Comparison of ENCODE assay signal across 1 cellular context in genomic region chr15:70100495-70101331, GRCh38.
TF ChIP-seq lines count a peak whose summit lies in the region.

No MANE protein-coding gene starts in this region.

TF ChIP-seq in HEK293, 187 proteins besides CTCF, POLR2A, EP300 and RAD21 (continued from another document and continues in another):
- TF ChIP-seq, protein P1, sequence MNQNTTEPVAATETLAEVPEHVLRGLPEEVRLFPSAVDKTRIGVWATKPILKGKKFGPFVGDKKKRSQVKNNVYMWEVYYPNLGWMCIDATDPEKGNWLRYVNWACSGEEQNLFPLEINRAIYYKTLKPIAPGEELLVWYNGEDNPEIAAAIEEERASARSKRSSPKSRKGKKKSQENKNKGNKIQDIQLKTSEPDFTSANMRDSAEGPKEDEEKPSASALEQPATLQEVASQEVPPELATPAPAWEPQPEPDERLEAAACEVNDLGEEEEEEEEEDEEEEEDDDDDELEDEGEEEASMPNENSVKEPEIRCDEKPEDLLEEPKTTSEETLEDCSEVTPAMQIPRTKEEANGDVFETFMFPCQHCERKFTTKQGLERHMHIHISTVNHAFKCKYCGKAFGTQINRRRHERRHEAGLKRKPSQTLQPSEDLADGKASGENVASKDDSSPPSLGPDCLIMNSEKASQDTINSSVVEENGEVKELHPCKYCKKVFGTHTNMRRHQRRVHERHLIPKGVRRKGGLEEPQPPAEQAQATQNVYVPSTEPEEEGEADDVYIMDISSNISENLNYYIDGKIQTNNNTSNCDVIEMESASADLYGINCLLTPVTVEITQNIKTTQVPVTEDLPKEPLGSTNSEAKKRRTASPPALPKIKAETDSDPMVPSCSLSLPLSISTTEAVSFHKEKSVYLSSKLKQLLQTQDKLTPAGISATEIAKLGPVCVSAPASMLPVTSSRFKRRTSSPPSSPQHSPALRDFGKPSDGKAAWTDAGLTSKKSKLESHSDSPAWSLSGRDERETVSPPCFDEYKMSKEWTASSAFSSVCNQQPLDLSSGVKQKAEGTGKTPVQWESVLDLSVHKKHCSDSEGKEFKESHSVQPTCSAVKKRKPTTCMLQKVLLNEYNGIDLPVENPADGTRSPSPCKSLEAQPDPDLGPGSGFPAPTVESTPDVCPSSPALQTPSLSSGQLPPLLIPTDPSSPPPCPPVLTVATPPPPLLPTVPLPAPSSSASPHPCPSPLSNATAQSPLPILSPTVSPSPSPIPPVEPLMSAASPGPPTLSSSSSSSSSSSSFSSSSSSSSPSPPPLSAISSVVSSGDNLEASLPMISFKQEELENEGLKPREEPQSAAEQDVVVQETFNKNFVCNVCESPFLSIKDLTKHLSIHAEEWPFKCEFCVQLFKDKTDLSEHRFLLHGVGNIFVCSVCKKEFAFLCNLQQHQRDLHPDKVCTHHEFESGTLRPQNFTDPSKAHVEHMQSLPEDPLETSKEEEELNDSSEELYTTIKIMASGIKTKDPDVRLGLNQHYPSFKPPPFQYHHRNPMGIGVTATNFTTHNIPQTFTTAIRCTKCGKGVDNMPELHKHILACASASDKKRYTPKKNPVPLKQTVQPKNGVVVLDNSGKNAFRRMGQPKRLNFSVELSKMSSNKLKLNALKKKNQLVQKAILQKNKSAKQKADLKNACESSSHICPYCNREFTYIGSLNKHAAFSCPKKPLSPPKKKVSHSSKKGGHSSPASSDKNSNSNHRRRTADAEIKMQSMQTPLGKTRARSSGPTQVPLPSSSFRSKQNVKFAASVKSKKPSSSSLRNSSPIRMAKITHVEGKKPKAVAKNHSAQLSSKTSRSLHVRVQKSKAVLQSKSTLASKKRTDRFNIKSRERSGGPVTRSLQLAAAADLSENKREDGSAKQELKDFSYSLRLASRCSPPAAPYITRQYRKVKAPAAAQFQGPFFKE (tag by site-specific recombination; IDR thresholded peaks at IDR 0.05; ENCODE audit: borderline replicate concordance): no peak
- TF ChIP-seq EGR2 (tag by site-specific recombination; IDR thresholded peaks at IDR 0.05; ENCODE audit: low read depth) (no peak), ZNF2 (tag by site-specific recombination; IDR thresholded peaks at IDR 0.05) (peak; percentile 25; the same call in 1 of the 2 replicates), ZNF132 (tag by site-specific recombination; IDR thresholded peaks at IDR 0.05; ENCODE audit: borderline replicate concordance) (no peak), ZNF626 (tag by site-specific recombination; IDR thresholded peaks at IDR 0.05) (no peak), ZNF747 (tag by site-specific recombination; IDR thresholded peaks at IDR 0.05) (no peak), ZNF433 (tag by site-specific recombination; IDR thresholded peaks at IDR 0.05; ENCODE audit: low read depth) (no peak), ZBTB8A (tag by site-specific recombination; IDR thresholded peaks at IDR 0.05) (peak; percentile 78), ZNF391 (tag by site-specific recombination; IDR thresholded peaks at IDR 0.05; ENCODE audit: borderline replicate concordance, low read depth) (no peak), TRIM28 (IDR thresholded peaks at IDR 0.05; ENCODE audit: borderline replicate concordance, low read length) (no peak), AEBP2 (tag by site-specific recombination; IDR thresholded peaks at IDR 0.05; ENCODE audit: borderline replicate concordance) (no peak), OSR2 (tag by site-specific recombination; IDR thresholded peaks at IDR 0.05) (no peak), ZNF621 (tag by site-specific recombination; IDR thresholded peaks at IDR 0.05) (no peak), ZBTB17 (tag by site-specific recombination; IDR thresholded peaks at IDR 0.05) (peak; percentile 68), ZNF596 (tag by site-specific recombination; IDR thresholded peaks at IDR 0.05) (no peak; the same call in 1 of the 2 replicates), ZNF423 (tag by site-specific recombination; IDR thresholded peaks at IDR 0.05) (peak; percentile 34; the same call in 1 of the 2 replicates), ZSCAN30 (tag by site-specific recombination; IDR thresholded peaks at IDR 0.05) (peak; percentile 28; the same call in 1 of the 2 replicates), SALL2 (tag by site-specific recombination; IDR thresholded peaks at IDR 0.05; ENCODE audit: borderline replicate concordance) (no peak), KLF10 (tag by site-specific recombination; IDR thresholded peaks at IDR 0.05) (no peak; the same call in 1 of the 2 replicates), FEZF1 (tag by site-specific recombination; IDR thresholded peaks at IDR 0.05) (no peak; the same call in 1 of the 2 replicates), ZNF670 (tag by site-specific recombination; IDR thresholded peaks at IDR 0.05; ENCODE audit: low read depth) (no peak), ZBTB6 (tag by site-specific recombination; IDR thresholded peaks at IDR 0.05) (peak; percentile 88), ELK4 (IDR thresholded peaks at IDR 0.05; ENCODE audit: borderline replicate concordance, low read depth, low read length) (no peak), GLI4 (tag by site-specific recombination; IDR thresholded peaks at IDR 0.05) (no peak; the same call in 1 of the 2 replicates), MYNN (tag by site-specific recombination; IDR thresholded peaks at IDR 0.05; ENCODE audit: borderline replicate concordance) (no peak), ZNF223 (tag by site-specific recombination; IDR thresholded peaks at IDR 0.05) (0 out of 2 replicates have a peak, but pooled peaks have one; percentile 53), YY2 (tag by site-specific recombination; IDR thresholded peaks at IDR 0.05) (no peak), GFI1B (tag by site-specific recombination; IDR thresholded peaks at IDR 0.05) (no peak), ZNF707 (tag by site-specific recombination; IDR thresholded peaks at IDR 0.05) (no peak), BCL11A (tag by site-specific recombination; IDR thresholded peaks at IDR 0.05; ENCODE audit: low read depth) (no peak), ZBTB49 (tag by site-specific recombination; IDR thresholded peaks at IDR 0.05; ENCODE audit: low read depth) (no peak), ZXDB (tag by site-specific recombination; IDR thresholded peaks at IDR 0.05) (peak; percentile 40; the same call in 1 of the 2 replicates), WT1 (tag by site-specific recombination; IDR thresholded peaks at IDR 0.05) (peak; percentile 73), ZNF549 (tag by site-specific recombination; IDR thresholded peaks at IDR 0.05) (no peak), ZNF335 (tag by site-specific recombination; conservative IDR thresholded peaks at IDR 0.05) (peak; percentile 79), ZBTB20 (tag by site-specific recombination; IDR thresholded peaks at IDR 0.05) (peak; percentile 56; the same call in 1 of the 2 replicates), ZNF302 (tag by site-specific recombination; IDR thresholded peaks at IDR 0.05; ENCODE audit: low read depth) (no peak), ZBTB48 (tag by site-specific recombination; IDR thresholded peaks at IDR 0.05) (peak; percentile 48; the same call in 1 of the 2 replicates), ZSCAN5A (tag by site-specific recombination; IDR thresholded peaks at IDR 0.05) (peak; percentile 29; the same call in 1 of the 2 replicates), ZNF10 (tag by site-specific recombination; IDR thresholded peaks at IDR 0.05) (0 out of 2 replicates have a peak, but pooled peaks have one; percentile 7)
- TF ChIP-seq, protein P2, sequence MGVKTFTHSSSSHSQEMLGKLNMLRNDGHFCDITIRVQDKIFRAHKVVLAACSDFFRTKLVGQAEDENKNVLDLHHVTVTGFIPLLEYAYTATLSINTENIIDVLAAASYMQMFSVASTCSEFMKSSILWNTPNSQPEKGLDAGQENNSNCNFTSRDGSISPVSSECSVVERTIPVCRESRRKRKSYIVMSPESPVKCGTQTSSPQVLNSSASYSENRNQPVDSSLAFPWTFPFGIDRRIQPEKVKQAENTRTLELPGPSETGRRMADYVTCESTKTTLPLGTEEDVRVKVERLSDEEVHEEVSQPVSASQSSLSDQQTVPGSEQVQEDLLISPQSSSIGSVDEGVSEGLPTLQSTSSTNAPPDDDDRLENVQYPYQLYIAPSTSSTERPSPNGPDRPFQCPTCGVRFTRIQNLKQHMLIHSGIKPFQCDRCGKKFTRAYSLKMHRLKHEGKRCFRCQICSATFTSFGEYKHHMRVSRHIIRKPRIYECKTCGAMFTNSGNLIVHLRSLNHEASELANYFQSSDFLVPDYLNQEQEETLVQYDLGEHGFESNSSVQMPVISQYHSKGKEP (tag by site-specific recombination; IDR thresholded peaks at IDR 0.05): no peak
- TF ChIP-seq, protein P3, sequence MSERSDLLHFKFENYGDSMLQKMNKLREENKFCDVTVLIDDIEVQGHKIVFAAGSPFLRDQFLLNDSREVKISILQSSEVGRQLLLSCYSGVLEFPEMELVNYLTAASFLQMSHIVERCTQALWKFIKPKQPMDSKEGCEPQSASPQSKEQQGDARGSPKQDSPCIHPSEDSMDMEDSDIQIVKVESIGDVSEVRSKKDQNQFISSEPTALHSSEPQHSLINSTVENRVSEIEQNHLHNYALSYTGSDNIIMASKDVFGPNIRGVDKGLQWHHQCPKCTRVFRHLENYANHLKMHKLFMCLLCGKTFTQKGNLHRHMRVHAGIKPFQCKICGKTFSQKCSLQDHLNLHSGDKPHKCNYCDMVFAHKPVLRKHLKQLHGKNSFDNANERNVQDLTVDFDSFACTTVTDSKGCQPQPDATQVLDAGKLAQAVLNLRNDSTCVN (tag by site-specific recombination; optimal IDR thresholded peaks at IDR 0.05): peak; percentile 95
